ENCODE assay signal across 5 cellular contexts in the genomic region with DNA sequence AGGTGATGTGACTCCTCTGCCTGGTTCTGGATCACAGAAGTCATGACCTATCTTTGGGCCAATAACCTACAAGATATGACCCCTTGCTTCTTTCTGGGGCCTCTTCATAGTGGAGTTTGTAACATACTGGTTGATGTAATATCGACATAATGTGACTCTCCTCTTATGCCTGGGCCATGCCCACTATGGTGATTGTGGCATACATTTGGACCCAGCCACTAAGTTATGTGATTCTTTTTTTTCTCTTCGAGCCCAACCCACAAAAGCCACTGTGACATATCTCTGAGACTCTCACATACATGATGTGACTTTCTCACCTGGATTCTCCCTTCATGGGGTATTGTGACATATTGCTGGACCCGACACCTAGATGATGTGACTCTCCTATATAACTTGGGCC.
"Had no signal": no experiment of that assay in that cellular context is flagged by ENCODE, and none has a peak within 500 bp of the region (broad histone marks: within the 10 kb centered on the region; RNA-seq: fewer than 3 reads in every experiment).

No MANE protein-coding gene starts in this region.

- DNase-seq: IMR-90 had no signal

- H3K4me3 ChIP-seq: K562 had no signal

- H3K27me3 Mint-ChIP-seq: IgD-negative memory B cell had no signal

- ATAC-seq: HepG2, K562 had no signal

- H3K27ac ChIP-seq: HL-60 had no signal

- H3K27ac Mint-ChIP-seq: IgD-negative memory B cell had no signal

- H3K9me3 Mint-ChIP-seq: IgD-negative memory B cell had no signal

- H3K4me1 Mint-ChIP-seq: IgD-negative memory B cell had no signal

- H3K4me3 Mint-ChIP-seq: IgD-negative memory B cell had no signal

- H3K36me3 Mint-ChIP-seq: IgD-negative memory B cell had no signal
